Comparison of ENCODE assay signal across 9 cellular contexts in genomic region chr19:47351545-47351944, GRCh38. TPM values are rescaled to one million over a fixed set of nuclear protein-coding genes. Genes with fewer than 3 reads are reported as not detected.
DNase-seq lines count a peak whose midpoint lies in the region; ATAC-seq and TF ChIP-seq lines count a peak whose summit lies in the region.
"Had no signal": no experiment of that assay in that cellular context is flagged by ENCODE, and none has a peak within 500 bp of the region (broad histone marks: within the 10 kb centered on the region; RNA-seq: fewer than 3 reads in every experiment).

No MANE protein-coding gene starts in this region.

- TF ChIP-seq CTCF in HEK293 (tag by site-specific recombination; IDR thresholded peaks at IDR 0.05) (no peak), WTC11 (IDR thresholded peaks at IDR 0.05) (no peak), mucosa of descending colon (IDR thresholded peaks at IDR 0.05) (no peak), left ventricle myocardium inferior (IDR thresholded peaks at IDR 0.05; ENCODE audit: borderline replicate concordance) (no peak)

- H3K9me3 ChIP-seq in CD4-positive, CD25-positive, alpha-beta regulatory T cell (ENCODE audit: control insufficient read depth in 2 of 2, low read length in 2 of 2): no peaks in the 10 kb centered on the region
- H3K9me3 ChIP-seq in HEK293 (ENCODE audit: control insufficient read depth, insufficient read depth, low read depth, low read length) (no peaks in the 10 kb centered on the region), mucosa of descending colon (no peaks in the 10 kb centered on the region), left ventricle myocardium inferior (replicated peaks) (no peaks in the 10 kb centered on the region)
- H3K9me3 ChIP-seq: suprapubic skin had no signal

- H3K36me3 Mint-ChIP-seq in CD4-positive, CD25-positive, alpha-beta regulatory T cell: peaks cover 21% of the 10 kb centered on the region
- peaks cover 57% of the 10 kb centered on the region for H3K36me3 Mint-ChIP-seq in WTC11

- peaks cover 10 to 51% (median 22%) of the 10 kb centered on the region in 4 donors for H3K4me1 Mint-ChIP-seq in CD4-positive, CD25-positive, alpha-beta regulatory T cell
- H3K4me1 Mint-ChIP-seq in WTC11: peaks cover 29% of the 10 kb centered on the region

- H3K27me3 Mint-ChIP-seq in CD4-positive, CD25-positive, alpha-beta regulatory T cell: no peaks in the 10 kb centered on the region
- peaks cover 14% of the 10 kb centered on the region for H3K27me3 Mint-ChIP-seq in WTC11 (ENCODE audit: low read depth)

- H3K36me3 ChIP-seq in CD4-positive, CD25-positive, alpha-beta regulatory T cell (ENCODE audit: control insufficient read depth, insufficient read depth, low read length): peaks cover 30% of the 10 kb centered on the region
- H3K36me3 ChIP-seq in HEK293 (ENCODE audit: control insufficient read depth in 2 of 2, insufficient read depth in 1 of 2, low read length in 2 of 2) (peaks cover 46 to 49% of the 10 kb centered on the region in 2 experiments), mucosa of descending colon (ENCODE audit: low read depth) (peaks cover 3% of the 10 kb centered on the region), left ventricle myocardium inferior (peaks cover 40% of the 10 kb centered on the region)

- no peaks in the 10 kb centered on the region for H3K27me3 ChIP-seq in CD4-positive, CD25-positive, alpha-beta regulatory T cell (ENCODE audit: control insufficient read depth, insufficient read depth, low read length)
- no peaks in the 10 kb centered on the region for H3K27me3 ChIP-seq in left ventricle myocardium inferior (ENCODE audit: low read depth)
- H3K27me3 ChIP-seq: suprapubic skin had no signal

- CTCF ChIA-PET in HEK293 (lab: Yijun Ruan, JAX) (interaction anchor here (0.6 to 1.5 kb wide), 7 partner anchors 9 to 77 kb away, joined by 3 to 5 read pairs (median 4); no protein-coding TSS in a partner anchor), WTC11 (lab: Charles Lee) (interaction anchor here (0.7 to 2.1 kb wide), 7 partner anchors 40 to 1535 kb away, joined by 3 to 9 read pairs (median 3); no protein-coding TSS in a partner anchor)

- peak overlapping the region; percentile 39 to 88 (median 78) for H3K4me3 Mint-ChIP-seq in CD4-positive, CD25-positive, alpha-beta regulatory T cell
- peak overlapping the region; percentile 48 for H3K4me3 Mint-ChIP-seq in WTC11

- no peak overlapping the region for H3K27ac ChIP-seq in CD4-positive, CD25-positive, alpha-beta regulatory T cell (ENCODE audit: insufficient read depth, low read length, poor library complexity, severe bottlenecking)
- H3K27ac ChIP-seq in HEK293 (ENCODE audit: extremely low read depth, low read depth, low read length): peak overlapping the region; percentile 17; the same call in 1 of the 2 replicates
- no peak overlapping the region for H3K27ac ChIP-seq in left ventricle myocardium inferior (replicated peaks)
- H3K27ac ChIP-seq: suprapubic skin had no signal

- H3K9me3 Mint-ChIP-seq in CD4-positive, CD25-positive, alpha-beta regulatory T cell: peaks cover 0 to 1% (median 0%) of the 10 kb centered on the region in 7 donors
- H3K9me3 Mint-ChIP-seq in WTC11: 0 out of 2 replicates have a peak, but pooled peaks cover 3% of the 10 kb centered on the region

- peak overlapping the region in 2 of 3 donors; percentile 65 to 78 for H3K27ac Mint-ChIP-seq in CD4-positive, CD25-positive, alpha-beta regulatory T cell
- H3K27ac Mint-ChIP-seq in WTC11: peak overlapping the region; percentile 57; the same call in 1 of the 2 replicates

- no peak for ATAC-seq in CD4-positive, CD25-positive, alpha-beta regulatory T cell (ENCODE audit: low read depth in 2 of 2)
- peak; percentile 45 for ATAC-seq in WTC11
- no peak for ATAC-seq in mucosa of descending colon
- no peak for ATAC-seq in HG02870 (IDR thresholded peaks at IDR 0.05; ENCODE audit: unreplicated experiment)

- POLR2A ChIA-PET in HEK293 (lab: Yijun Ruan, JAX) (no interaction called here), WTC11 (lab: Charles Lee) (interaction anchor here (0.6 kb wide), 1 partner anchor 17 kb away, joined by 3 read pairs; no protein-coding TSS in a partner anchor)

- intact Hi-C loops in mucosa of descending colon (cut with DNase I, micrococcal nuclease): no loop called here
- intact Hi-C loops in left ventricle myocardium inferior (cut with micrococcal nuclease): no loop called here

- H3K4me1 ChIP-seq in CD4-positive, CD25-positive, alpha-beta regulatory T cell (ENCODE audit: control insufficient read depth, insufficient read depth, low read length, poor library complexity, severe bottlenecking): peaks cover 22% of the 10 kb centered on the region
- H3K4me1 ChIP-seq in HEK293 (ENCODE audit: control insufficient read depth, insufficient read depth, low read length) (peaks cover 11% of the 10 kb centered on the region), mucosa of descending colon (ENCODE audit: low read depth) (no peaks in the 10 kb centered on the region), left ventricle myocardium inferior (peaks cover 37% of the 10 kb centered on the region)

- peak in 1 of 3 donors; percentile 33 for DNase-seq in CD4-positive, CD25-positive, alpha-beta regulatory T cell
- no peak for DNase-seq in WTC11 (ENCODE audit: low spot score)
- peak; percentile 64 for DNase-seq in iPS-NIHi7 (ENCODE audit: extremely low spot score)
- DNase-seq in mucosa of descending colon: no peak
- DNase-seq in left ventricle myocardium inferior: no peak
- no peak for DNase-seq in DMS79 (lab: John Stamatoyannopoulos, UW)

- no peak overlapping the region for H3K4me3 ChIP-seq in CD4-positive, CD25-positive, alpha-beta regulatory T cell (ENCODE audit: low read depth, low read length)
- H3K4me3 ChIP-seq in HEK293 (ENCODE audit: low read depth, low read length): no peak overlapping the region
- H3K4me3 ChIP-seq in mucosa of descending colon: no peak overlapping the region
- H3K4me3 ChIP-seq in left ventricle myocardium inferior: no peak overlapping the region
- H3K4me3 ChIP-seq: suprapubic skin had no signal

TF ChIP-seq in WTC11, 78 proteins besides CTCF, POLR2A, EP300 and RAD21:
- no peak for TF ChIP-seq ZNF232 (CRISPR knock-in tag; IDR thresholded peaks at IDR 0.05)
- peak; percentile 60 for TF ChIP-seq NFYB (CRISPR knock-in tag; conservative IDR thresholded peaks at IDR 0.05; ENCODE audit: low read depth)
- no peak for TF ChIP-seq SOX15 (CRISPR knock-in tag; IDR thresholded peaks at IDR 0.05)
- no peak for TF ChIP-seq E2F5 (CRISPR knock-in tag; IDR thresholded peaks at IDR 0.05)
- no peak for TF ChIP-seq TCF7 (CRISPR knock-in tag; IDR thresholded peaks at IDR 0.05; ENCODE audit: low read depth)
- peak; percentile 80 for TF ChIP-seq USF2 (CRISPR knock-in tag; IDR thresholded peaks at IDR 0.05)

RNA-seq across cellular contexts. Expression of gene DHX34, which starts 2.4 kb away (rescaled TPM):
- 11.7 TPM for total RNA-seq in CD4-positive, CD25-positive, alpha-beta regulatory T cell
- polyA plus RNA-seq in CD4-positive, CD25-positive, alpha-beta regulatory T cell: 1 to 10 TPM; 2.3 to 3.9 (median 3.3) TPM
- total RNA-seq in WTC11 (2021): 35.6 to 36.5 TPM (median 35.6 TPM) in 3 replicates
- 10 to 100 TPM in 2 of 3 donors, 1 to 10 TPM in 1; 8.7 to 12.3 (median 11.0) TPM for total RNA-seq in mucosa of descending colon
- 8.1 TPM for total RNA-seq in left ventricle myocardium inferior

RNA-seq across cellular contexts. Expression of gene C5AR2, which starts 19.6 kb away (rescaled TPM):
- 1.9 TPM for total RNA-seq in CD4-positive, CD25-positive, alpha-beta regulatory T cell
- polyA plus RNA-seq in CD4-positive, CD25-positive, alpha-beta regulatory T cell: under 1 TPM; 0.09 to 0.33 (median 0.21) TPM
- 0.09 to 0.22 TPM (median 0.14 TPM) in 3 replicates for total RNA-seq in WTC11 (2021)
- total RNA-seq in mucosa of descending colon: 1 to 10 TPM in 2 of 3 donors, under 1 TPM in 1; 0.29 to 1.6 (median 1.4) TPM
- 0.38 TPM for total RNA-seq in left ventricle myocardium inferior

RNA-seq across cellular contexts. Expression of gene C5AR1, which starts 41.9 kb away (rescaled TPM):
- total RNA-seq in CD4-positive, CD25-positive, alpha-beta regulatory T cell: 0.91 TPM
- under 1 TPM in 1 of 4 donors, not detected in 3; 0.22 TPM for polyA plus RNA-seq in CD4-positive, CD25-positive, alpha-beta regulatory T cell
- 0.18 to 0.32 TPM (median 0.28 TPM) in 3 replicates for total RNA-seq in WTC11 (2021)
- total RNA-seq in mucosa of descending colon: 10 to 100 TPM in 1 of 3 donors, 1 to 10 TPM in 2; 5.1 to 13.5 (median 7.9) TPM
- 3.9 TPM for total RNA-seq in left ventricle myocardium inferior
